In the genomic region with DNA sequence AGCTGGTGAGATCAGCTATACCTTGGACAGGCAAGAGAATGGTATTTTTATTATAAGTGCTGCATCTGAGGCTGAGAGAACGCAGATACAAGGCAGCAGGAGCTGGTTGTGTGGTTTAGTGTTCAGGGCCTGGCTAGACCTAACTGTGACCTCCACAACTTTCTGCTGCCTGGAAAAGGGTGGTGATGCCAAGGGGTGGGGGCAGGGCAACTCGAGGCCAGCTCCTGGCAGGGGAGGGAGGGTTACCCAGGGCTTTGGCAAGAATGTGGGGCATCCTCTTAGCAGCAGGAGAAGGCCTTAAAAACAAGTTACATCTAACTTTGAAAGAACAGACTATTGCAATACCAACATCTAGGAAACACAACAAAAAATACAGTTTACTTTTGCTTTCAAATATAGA, we compare ENCODE assay signal across 22 cellular contexts. TPM values are rescaled to one million over a fixed set of nuclear protein-coding genes. Genes with fewer than 3 reads are reported as not detected.
DNase-seq lines count a peak whose midpoint lies in the region; ATAC-seq and TF ChIP-seq lines count a peak whose summit lies in the region.
"Had no signal": no experiment of that assay in that cellular context is flagged by ENCODE, and none has a peak within 500 bp of the region (broad histone marks: within the 10 kb centered on the region; RNA-seq: fewer than 3 reads in every experiment).

No MANE protein-coding gene starts in this region.

- H3K4me1 ChIP-seq in esophagus (ENCODE audit: control insufficient read depth in 2 of 2, insufficient read depth in 2 of 2, low read length in 1 of 2) (peaks cover 3 to 6% of the 10 kb centered on the region in 2 donors), muscle layer of duodenum (ENCODE audit: control insufficient read depth in 1 of 2, insufficient read depth in 2 of 2, low read length in 2 of 2) (peaks cover 26 to 43% of the 10 kb centered on the region in 2 donors), thoracic aorta (ENCODE audit: control insufficient read depth in 1 of 2, low read depth in 2 of 2) (peaks cover 42 to 70% of the 10 kb centered on the region in 2 donors)
- H3K4me1 ChIP-seq: foreskin keratinocyte had no signal

- H3K4me3 ChIP-seq in esophagus (ENCODE audit: low read depth in 1 of 2, low read length in 2 of 2) (no peak overlapping the region), muscle layer of duodenum (ENCODE audit: low read depth in 1 of 2, low read length in 2 of 2) (no peak overlapping the region), thoracic aorta (no peak overlapping the region)
- H3K4me3 ChIP-seq: tibial nerve had no signal

- ATAC-seq in thoracic aorta (ENCODE audit: insufficient number of reproducible peaks, low FRiP score, low read depth), result no peak
- ATAC-seq in GM18519 (IDR thresholded peaks at IDR 0.05; ENCODE audit: low FRiP score, unreplicated experiment), result no peak
- ATAC-seq: activated T-cell treated with anti-CD3 and anti-CD28 coated beads, Interleukin-2, amount 50 U/mL, for 4 hours; foreskin keratinocyte had no signal

- TF ChIP-seq CTCF in thoracic aorta (IDR thresholded peaks at IDR 0.05), result no peak

- H3K9me3 ChIP-seq in esophagus (ENCODE audit: control insufficient read depth in 2 of 2, insufficient read depth in 1 of 2, low read depth in 1 of 2, low read length in 1 of 2), result no peaks in the 10 kb centered on the region
- no peaks in the 10 kb centered on the region for H3K9me3 ChIP-seq in muscle layer of duodenum (ENCODE audit: control insufficient read depth in 1 of 2, low read length in 2 of 2)
- no peaks in the 10 kb centered on the region for H3K9me3 ChIP-seq in thoracic aorta
- H3K9me3 ChIP-seq: SK-N-SH, tibial nerve had no signal

- H3K27ac ChIP-seq in esophagus (ENCODE audit: low read depth in 2 of 2, low read length in 1 of 2) (peak overlapping the region; percentile 14 to 73), muscle layer of duodenum (ENCODE audit: low read length) (peak overlapping the region; percentile 86), thoracic aorta (peak overlapping the region; percentile 75 to 88)
- H3K27ac ChIP-seq: 22Rv1, C4-2B, foreskin keratinocyte had no signal

- WGBS in esophagus, 2 donors, result 41 to 46% methylated on average over 2 of the region's 2 CpGs

- no peaks in the 10 kb centered on the region for H3K27me3 ChIP-seq in esophagus (ENCODE audit: control insufficient read depth in 1 of 2, insufficient read depth in 2 of 2, low read length in 2 of 2)
- no peaks in the 10 kb centered on the region for H3K27me3 ChIP-seq in muscle layer of duodenum (ENCODE audit: low read depth, low read length)
- no peaks in the 10 kb centered on the region for H3K27me3 ChIP-seq in thoracic aorta (replicated peaks; ENCODE audit: insufficient read depth)
- H3K27me3 ChIP-seq: foreskin keratinocyte, tibial nerve had no signal

- H3K36me3 ChIP-seq in esophagus (ENCODE audit: control insufficient read depth in 2 of 2, insufficient read depth in 2 of 2, low read length in 1 of 2) (no peaks in the 10 kb centered on the region), muscle layer of duodenum (ENCODE audit: control insufficient read depth in 1 of 2, insufficient read depth in 2 of 2, low read length in 2 of 2) (no peaks in the 10 kb centered on the region), thoracic aorta (no peaks in the 10 kb centered on the region)
- H3K36me3 ChIP-seq: tibial nerve had no signal

- DNase-seq in DMS 273 (lab: John Stamatoyannopoulos, UW; ENCODE audit: unreplicated experiment), result peak; percentile 14
- no peak for DNase-seq in DMS 273 treated with DMSO at 0.1 percent for 48 hours (lab: John Stamatoyannopoulos, UW)
- no peak for DNase-seq in thoracic aorta (ENCODE audit: low spot score)
- DNase-seq in inferior parietal cortex (ENCODE audit: extremely low spot score), result no peak
- no peak for DNase-seq in COR-L47 (lab: John Stamatoyannopoulos, UW)
- DNase-seq: activated CD4-positive, alpha-beta memory T cell treated with anti-CD3 and anti-CD28 coated beads for 36 hours; activated naive CD8-positive, alpha-beta T cell treated with anti-CD3 and anti-CD28 coated beads, Interleukin-2, amount 10 ng/mL, durations not matched to agents 7 days and 5 days; activated T-cell treated with anti-CD3 and anti-CD28 coated beads, Interleukin-2, amount 50 U/mL, for 4 hours; DMS79; foreskin keratinocyte; mesenchymal stem cell; MV-4-11; NCI-H2081 treated with DMSO at 0.1 percent for 48 hours; NCI-H526; SK-N-SH; stimulated activated CD4-positive, alpha-beta T cell treated with anti-CD3 and anti-CD28 coated beads, Interleukin-2, amount 100 ng/mL, for 48 hours had no signal

RNA-seq across cellular contexts. Expression of gene MXI1, which starts 13.0 kb away (rescaled TPM):
- 10 to 100 TPM; 18.4 to 25.9 TPM for polyA plus RNA-seq in esophagus
- 10 to 100 TPM; 87.7 to 92.8 TPM for total RNA-seq in thoracic aorta
